Comparison of ENCODE assay signal across 22 cellular contexts in the genomic region with DNA sequence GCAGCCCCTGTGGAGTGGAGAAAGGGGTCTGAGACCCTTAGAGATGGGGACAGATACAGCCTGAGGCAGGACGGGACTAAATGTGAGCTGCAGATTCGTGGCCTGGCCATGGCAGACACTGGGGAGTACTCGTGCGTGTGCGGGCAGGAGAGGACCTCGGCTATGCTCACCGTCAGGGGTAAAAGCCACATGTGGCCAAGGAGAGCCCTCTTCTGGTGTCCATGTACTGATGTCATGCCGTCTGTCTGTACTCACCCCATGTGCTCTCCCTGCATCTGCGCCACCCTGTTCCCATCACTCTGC.
DNase-seq lines count a peak whose midpoint lies in the region; ATAC-seq and TF ChIP-seq lines count a peak whose summit lies in the region.
"Had no signal": no experiment of that assay in that cellular context is flagged by ENCODE, and none has a peak within 500 bp of the region (broad histone marks: within the 10 kb centered on the region; RNA-seq: fewer than 3 reads in every experiment).

No MANE protein-coding gene starts in this region.

- no peaks in the 10 kb centered on the region for H3K27me3 ChIP-seq in heart right ventricle
- no peaks in the 10 kb centered on the region for H3K27me3 ChIP-seq in right atrium auricular region
- no peaks in the 10 kb centered on the region for H3K27me3 ChIP-seq in Karpas-422 (ENCODE audit: low read length)
- H3K27me3 ChIP-seq: BLaER1, SJCRH30 had no signal

- no peaks in the 10 kb centered on the region for H3K79me2 ChIP-seq in Karpas-422 (ENCODE audit: low read length)

- WGBS in heart right ventricle, 2 donors, result 81 to 85% methylated on average over 9 of the region's 9 CpGs

- peak in 5 of 8 donors; percentile 1 to 8 (median 5) for ATAC-seq in heart right ventricle
- no peak for ATAC-seq in activated T-helper 17 cell treated with anti-CD3 and anti-CD28 coated beads, Interleukin-2, amount 50 U/mL, for 72 hours (replicated peaks)
- no peak for ATAC-seq in stimulated activated effector memory CD8-positive, alpha-beta T cell treated with anti-CD3 and anti-CD28 coated beads, Interleukin-12 subunit alpha, Interleukin-12 subunit beta, amount 100 ng/mL, for 72 hours
- no peak for ATAC-seq in HG02759 (IDR thresholded peaks at IDR 0.05; ENCODE audit: unreplicated experiment)
- ATAC-seq: HCT116 had no signal

- H3K36me3 Mint-ChIP-seq in activated T-helper 17 cell treated with anti-CD3 and anti-CD28 coated beads, Interleukin-2, amount 50 U/mL, for 72 hours (ENCODE audit: low read depth), result peaks cover 4% of the 10 kb centered on the region
- peaks cover 82% of the 10 kb centered on the region for H3K36me3 Mint-ChIP-seq in nephron progenitor cell (ENCODE audit: low read depth)
- H3K36me3 Mint-ChIP-seq in stimulated activated effector memory CD8-positive, alpha-beta T cell treated with anti-CD3 and anti-CD28 coated beads, Interleukin-12 subunit alpha, Interleukin-12 subunit beta, amount 100 ng/mL, for 72 hours, result no peaks in the 10 kb centered on the region
- H3K36me3 Mint-ChIP-seq in activated T-helper 2 cell treated with anti-CD3 and anti-CD28 coated beads, Interferon-gamma antibody, Interleukin-2, Interleukin-4, amounts not matched to agents 10 μg/mL and 5 μg/mL and 100 μg/mL, durations not matched to agents 14 hours and 24 hours and 36 hours (ENCODE audit: low read depth), result peaks cover 4% of the 10 kb centered on the region

- TF ChIP-seq CTCF in heart right ventricle (IDR thresholded peaks at IDR 0.05), result no peak
- TF ChIP-seq CTCF in right atrium auricular region (IDR thresholded peaks at IDR 0.05), result no peak
- TF ChIP-seq CTCF in nephron progenitor cell (IDR thresholded peaks at IDR 0.05), result no peak

- H3K27ac ChIP-seq in heart right ventricle, result no peak overlapping the region
- H3K27ac ChIP-seq in right atrium auricular region, result no peak overlapping the region
- H3K27ac ChIP-seq in Karpas-422 (ENCODE audit: low read length), result no peak overlapping the region
- H3K27ac ChIP-seq: BLaER1, SJCRH30 had no signal

- no peak overlapping the region for H3K4me3 Mint-ChIP-seq in activated T-helper 17 cell treated with anti-CD3 and anti-CD28 coated beads, Interleukin-2, amount 50 U/mL, for 72 hours
- H3K4me3 Mint-ChIP-seq in nephron progenitor cell, result no peak overlapping the region
- no peak overlapping the region for H3K4me3 Mint-ChIP-seq in stimulated activated effector memory CD8-positive, alpha-beta T cell treated with anti-CD3 and anti-CD28 coated beads, Interleukin-12 subunit alpha, Interleukin-12 subunit beta, amount 100 ng/mL, for 72 hours
- H3K4me3 Mint-ChIP-seq in activated T-helper 2 cell treated with anti-CD3 and anti-CD28 coated beads, Interferon-gamma antibody, Interleukin-2, Interleukin-4, amounts not matched to agents 10 μg/mL and 5 μg/mL and 100 μg/mL, durations not matched to agents 14 hours and 24 hours and 36 hours (ENCODE audit: low read depth), result no peak overlapping the region
- H3K4me3 Mint-ChIP-seq: CD4-positive, CD25-positive, alpha-beta regulatory T cell had no signal

- H3K9me3 ChIP-seq in heart right ventricle (no peaks in the 10 kb centered on the region), right atrium auricular region (no peaks in the 10 kb centered on the region), Karpas-422 (ENCODE audit: low read length) (no peaks in the 10 kb centered on the region)

- H2AFZ ChIP-seq in Karpas-422 (ENCODE audit: low read length), result no peak overlapping the region

- peak overlapping the region; percentile 46 for H3K27ac Mint-ChIP-seq in activated T-helper 17 cell treated with anti-CD3 and anti-CD28 coated beads, Interleukin-2, amount 50 U/mL, for 72 hours
- H3K27ac Mint-ChIP-seq in nephron progenitor cell, result peak overlapping the region; percentile 18
- peak overlapping the region; percentile 60 for H3K27ac Mint-ChIP-seq in stimulated activated effector memory CD8-positive, alpha-beta T cell treated with anti-CD3 and anti-CD28 coated beads, Interleukin-12 subunit alpha, Interleukin-12 subunit beta, amount 100 ng/mL, for 72 hours
- H3K27ac Mint-ChIP-seq in activated T-helper 2 cell treated with anti-CD3 and anti-CD28 coated beads, Interferon-gamma antibody, Interleukin-2, Interleukin-4, amounts not matched to agents 10 μg/mL and 5 μg/mL and 100 μg/mL, durations not matched to agents 14 hours and 24 hours and 36 hours, result no peak overlapping the region
- H3K27ac Mint-ChIP-seq: CD4-positive, CD25-positive, alpha-beta regulatory T cell had no signal

- peaks cover 0 to 2% (median 0%) of the 10 kb centered on the region in 9 donors for H3K4me1 ChIP-seq in heart right ventricle
- H3K4me1 ChIP-seq in right atrium auricular region, result no peaks in the 10 kb centered on the region
- H3K4me1 ChIP-seq in Karpas-422 (ENCODE audit: low read length), result no peaks in the 10 kb centered on the region
- H3K4me1 ChIP-seq: BLaER1 had no signal

- H3K4me2 ChIP-seq in Karpas-422 (ENCODE audit: low read depth, low read length, poor library complexity, severe bottlenecking), result no peak overlapping the region
- H3K4me2 ChIP-seq: BLaER1 had no signal

- H3K9ac ChIP-seq in Karpas-422 (ENCODE audit: low read length), result no peak overlapping the region
- H3K9ac ChIP-seq: BLaER1 had no signal

- intact Hi-C loops in heart right ventricle (cut with DNase I), result no loop called here
- intact Hi-C loops in activated T-helper 2 cell treated with anti-CD3 and anti-CD28 coated beads, Interferon-gamma antibody, Interleukin-2, Interleukin-4, amounts not matched to agents 10 μg/mL and 5 μg/mL and 100 μg/mL, durations not matched to agents 14 hours and 24 hours and 36 hours (cut with micrococcal nuclease), result no loop called here

- peaks cover 7% of the 10 kb centered on the region for H3K9me3 Mint-ChIP-seq in activated T-helper 17 cell treated with anti-CD3 and anti-CD28 coated beads, Interleukin-2, amount 50 U/mL, for 72 hours
- H3K9me3 Mint-ChIP-seq in nephron progenitor cell, result peaks cover 8% of the 10 kb centered on the region
- peaks cover 1% of the 10 kb centered on the region for H3K9me3 Mint-ChIP-seq in stimulated activated effector memory CD8-positive, alpha-beta T cell treated with anti-CD3 and anti-CD28 coated beads, Interleukin-12 subunit alpha, Interleukin-12 subunit beta, amount 100 ng/mL, for 72 hours
- peaks cover 7% of the 10 kb centered on the region for H3K9me3 Mint-ChIP-seq in activated T-helper 2 cell treated with anti-CD3 and anti-CD28 coated beads, Interferon-gamma antibody, Interleukin-2, Interleukin-4, amounts not matched to agents 10 μg/mL and 5 μg/mL and 100 μg/mL, durations not matched to agents 14 hours and 24 hours and 36 hours

- peak in 1 of 2 donors; percentile 2 for DNase-seq in heart right ventricle
- no peak for DNase-seq in right atrium auricular region (ENCODE audit: low spot score)
- DNase-seq in nephron progenitor cell, result no peak
- DNase-seq in stimulated activated effector memory CD8-positive, alpha-beta T cell treated with anti-CD3 and anti-CD28 coated beads, Interleukin-12 subunit alpha, Interleukin-12 subunit beta, amount 100 ng/mL, for 72 hours (ENCODE audit: low spot score in 2 of 2), result no peak
- DNase-seq in activated T-helper 2 cell treated with anti-CD3 and anti-CD28 coated beads, Interferon-gamma antibody, Interleukin-2, Interleukin-4, amounts not matched to agents 10 μg/mL and 5 μg/mL and 100 μg/mL, durations not matched to agents 14 hours and 24 hours and 36 hours (ENCODE audit: low spot score), result no peak
- DNase-seq in Karpas-422, result no peak
- DNase-seq: CD4-positive, CD25-positive, alpha-beta regulatory T cell; DMS153; DND-41; NCI-H1092 treated with DMSO at 0.1 percent for 48 hours; NCI-H1436; NCI-H187 treated with DMSO at 0.1 percent for 48 hours; NCI-H2107; NCI-H446; NCI-H524 treated with DMSO at 0.1 percent for 48 hours; NCI-H774; SJCRH30 had no signal

- H3K27me3 Mint-ChIP-seq in activated T-helper 17 cell treated with anti-CD3 and anti-CD28 coated beads, Interleukin-2, amount 50 U/mL, for 72 hours, result no peaks in the 10 kb centered on the region
- H3K27me3 Mint-ChIP-seq in nephron progenitor cell (ENCODE audit: low read depth, poor library complexity), result no peaks in the 10 kb centered on the region
- H3K27me3 Mint-ChIP-seq in activated T-helper 2 cell treated with anti-CD3 and anti-CD28 coated beads, Interferon-gamma antibody, Interleukin-2, Interleukin-4, amounts not matched to agents 10 μg/mL and 5 μg/mL and 100 μg/mL, durations not matched to agents 14 hours and 24 hours and 36 hours (ENCODE audit: low read depth), result no peaks in the 10 kb centered on the region
- H3K27me3 Mint-ChIP-seq: CD4-positive, CD25-positive, alpha-beta regulatory T cell; IgD-negative memory B cell had no signal

- no peaks in the 10 kb centered on the region for H4K20me1 ChIP-seq in Karpas-422 (ENCODE audit: insufficient read depth, low read depth, low read length)
- H4K20me1 ChIP-seq: BLaER1 had no signal

- H3K4me1 Mint-ChIP-seq in activated T-helper 17 cell treated with anti-CD3 and anti-CD28 coated beads, Interleukin-2, amount 50 U/mL, for 72 hours, result peaks cover 9% of the 10 kb centered on the region
- no peaks in the 10 kb centered on the region for H3K4me1 Mint-ChIP-seq in nephron progenitor cell
- H3K4me1 Mint-ChIP-seq in stimulated activated effector memory CD8-positive, alpha-beta T cell treated with anti-CD3 and anti-CD28 coated beads, Interleukin-12 subunit alpha, Interleukin-12 subunit beta, amount 100 ng/mL, for 72 hours, result peaks cover 19% of the 10 kb centered on the region
- H3K4me1 Mint-ChIP-seq in activated T-helper 2 cell treated with anti-CD3 and anti-CD28 coated beads, Interferon-gamma antibody, Interleukin-2, Interleukin-4, amounts not matched to agents 10 μg/mL and 5 μg/mL and 100 μg/mL, durations not matched to agents 14 hours and 24 hours and 36 hours (ENCODE audit: low read depth), result no peaks in the 10 kb centered on the region
- H3K4me1 Mint-ChIP-seq: CD4-positive, CD25-positive, alpha-beta regulatory T cell; IgD-negative memory B cell had no signal

- no peak overlapping the region for H3K4me3 ChIP-seq in heart right ventricle
- H3K4me3 ChIP-seq in right atrium auricular region, result no peak overlapping the region
- H3K4me3 ChIP-seq in Karpas-422 (ENCODE audit: low read length), result no peak overlapping the region
- H3K4me3 ChIP-seq: BLaER1, SJCRH30 had no signal

- H3K9me2 ChIP-seq in Karpas-422 (replicated peaks; ENCODE audit: insufficient read depth, low read length), result no peaks in the 10 kb centered on the region

- peaks cover 0 to 99% (median 8%) of the 10 kb centered on the region in 9 donors for H3K36me3 ChIP-seq in heart right ventricle
- H3K36me3 ChIP-seq in right atrium auricular region, result peaks cover 83% of the 10 kb centered on the region
- peaks cover 4% of the 10 kb centered on the region; the same call in 1 of the 2 replicates for H3K36me3 ChIP-seq in Karpas-422 (ENCODE audit: insufficient read depth, low read length)
- H3K36me3 ChIP-seq: SJCRH30 had no signal

Comparison
In these comparisons a context has a peak if more than half of its experiments do, and no peak if none do; other contexts are left out.
1. ATAC-seq: peak in heart right ventricle (5 of 8); none in activated T-helper 17 cell treated with anti-CD3 and anti-CD28 coated beads, Interleukin-2, amount 50 U/mL, for 72 hours (single experiment), stimulated activated effector memory CD8-positive, alpha-beta T cell treated with anti-CD3 and anti-CD28 coated beads, Interleukin-12 subunit alpha, Interleukin-12 subunit beta, amount 100 ng/mL, for 72 hours (single experiment) and HG02759 (single experiment).